2 cellular contexts compared by ENCODE assay signal in the genomic region with DNA sequence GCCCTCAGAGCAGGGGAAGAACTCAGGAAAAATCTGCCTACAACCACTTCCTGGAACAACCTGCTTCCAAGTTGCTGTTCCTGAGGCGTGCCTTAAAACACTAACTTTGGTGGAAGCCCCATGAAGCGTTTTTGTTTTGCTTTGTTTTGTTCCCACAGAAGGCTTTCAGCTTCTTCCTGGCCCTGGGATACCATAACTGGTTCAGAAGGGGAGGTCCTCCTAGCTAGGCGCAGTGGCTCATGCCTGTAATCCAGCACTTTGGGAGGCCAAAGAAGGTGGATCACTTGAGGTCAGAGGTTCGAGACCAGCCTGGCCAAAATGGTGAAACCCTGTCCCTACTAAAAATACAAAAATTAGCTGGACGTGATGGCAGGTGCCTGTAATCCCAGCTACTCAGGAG.
TF ChIP-seq lines count a peak whose summit lies in the region.

No MANE protein-coding gene starts in this region.

TF ChIP-seq in SK-N-SH, 30 proteins besides CTCF, POLR2A, EP300 and RAD21 (continued from another document):
- TF ChIP-seq MEF2A (IDR thresholded peaks at IDR 0.05; ENCODE audit: borderline replicate concordance, low read depth), result no peak

TF ChIP-seq in SK-N-SH treated with all-trans-retinoic acid at 6 μM for 48 hours, 23 proteins besides CTCF, POLR2A, EP300 and RAD21:
- TF ChIP-seq POU6F1 (CRISPR knock-in tag; IDR thresholded peaks at IDR 0.05; ENCODE audit: borderline replicate concordance, low read depth) (no peak), OSR1 (CRISPR knock-in tag; IDR thresholded peaks at IDR 0.05) (no peak), ARNTL (CRISPR knock-in tag; IDR thresholded peaks at IDR 0.05; ENCODE audit: borderline replicate concordance, low read depth) (no peak)
